23 cellular contexts compared by ENCODE assay signal in genomic region chr2:240411261-240412160, GRCh38. TPM values are rescaled to one million over a fixed set of nuclear protein-coding genes. Genes with fewer than 3 reads are reported as not detected.
DNase-seq lines count a peak whose midpoint lies in the region; ATAC-seq, FAIRE-seq and TF ChIP-seq lines count a peak whose summit lies in the region.
"Had no signal": no experiment of that assay in that cellular context is flagged by ENCODE, and none has a peak within 500 bp of the region (broad histone marks: within the 10 kb centered on the region; RNA-seq: fewer than 3 reads in every experiment).

No MANE protein-coding gene starts in this region.

- CTCF ChIA-PET in HepG2 (lab: Yijun Ruan, JAX; ENCODE audit: low intra/inter-chr PET ratio, low total read pairs), result no interaction called here

- 17% methylated on average over 21 of the region's 28 CpGs for whole genome bisulfite sequencing in HepG2 (ENCODE audit: low lambda C conversion rate)
- 76 to 90% (median 86%) methylated on average over 23 to 28 of the region's 28 CpGs for WGBS in spleen, 5 donors
- WGBS in testis, 2 donors, result 79 to 93% methylated on average over 18 to 28 of the region's 28 CpGs

- H3K4me3 ChIP-seq in BLaER1 (no peak overlapping the region), WERI-Rb-1 (ENCODE audit: low read depth, low read length) (no peak overlapping the region), HepG2 (replicated peaks in 1 of 3; ENCODE audit: insufficient read depth in 1 of 3, low read depth in 2 of 3, low read length in 3 of 3) (no peak overlapping the region), spleen (no peak overlapping the region), testis (no peak overlapping the region)
- H3K4me3 ChIP-seq: dorsolateral prefrontal cortex, MG63, prostate gland had no signal

- POLR2A ChIA-PET in HepG2 (lab: Yijun Ruan, JAX), result no interaction called here

- TF ChIP-seq POLR2A in HepG2 (IDR thresholded peaks at IDR 0.05; ENCODE audit: insufficient read depth in 1 of 2, low read depth in 2 of 2, low read length in 2 of 2) (no peak), spleen (IDR thresholded peaks at IDR 0.05) (no peak), testis (IDR thresholded peaks at IDR 0.05) (no peak)

- in situ Hi-C loops in HepG2 (cut with HindIII; ENCODE audit: extremely low pct_ligation_motif_present, low pct_unique_long_range_greater_than_20kb), result no loop called here

- ATAC-seq in HepG2 (peak; percentile 22; the same call in 2 of the 3 replicates), GM18858 (IDR thresholded peaks at IDR 0.05; ENCODE audit: unreplicated experiment) (no peak)
- ATAC-seq: activated CD4-positive, alpha-beta T cell treated with anti-CD3 and anti-CD28 coated beads for 36 hours; foreskin keratinocyte; naive thymus-derived CD8-positive, alpha-beta T cell; T-cell had no signal

- no peak for FAIRE-seq in HepG2 (lab: Jason Lieb, UNC)
- FAIRE-seq: GM18507, keratinocyte, TTC549 had no signal

- H3K4me2 ChIP-seq in BLaER1, result no peak overlapping the region
- H3K4me2 ChIP-seq in HepG2 (ENCODE audit: low read depth, low read length), result no peak overlapping the region

- no peak overlapping the region for H2AFZ ChIP-seq in HepG2 (ENCODE audit: low read length)

- no peaks in the 10 kb centered on the region for H3K9me3 ChIP-seq in BLaER1
- no peaks in the 10 kb centered on the region for H3K9me3 ChIP-seq in WERI-Rb-1 (ENCODE audit: severe bottlenecking)
- H3K9me3 ChIP-seq in HepG2 (ENCODE audit: low read length), result no peaks in the 10 kb centered on the region
- H3K9me3 ChIP-seq in spleen, result no peaks in the 10 kb centered on the region
- no peaks in the 10 kb centered on the region for H3K9me3 ChIP-seq in testis
- H3K9me3 ChIP-seq: MG63, prostate gland had no signal

- intact Hi-C loops in HepG2 (cut with micrococcal nuclease; ENCODE audit: unreplicated experiment) (loop anchor here (1.0 kb wide), 1 partner anchor 24 kb away; no protein-coding TSS in a partner anchor), spleen (cut with DNase I; ENCODE audit: low total_unique reads) (no loop called here), testis (cut with DNase I; ENCODE audit: low total_unique reads) (no loop called here)

- H3K4me1 ChIP-seq in BLaER1 (peaks cover 19% of the 10 kb centered on the region), HepG2 (ENCODE audit: insufficient read depth, low read length) (no peaks in the 10 kb centered on the region), spleen (no peaks in the 10 kb centered on the region), testis (no peaks in the 10 kb centered on the region)
- H3K4me1 ChIP-seq: foreskin keratinocyte, prostate gland had no signal

- H3K79me2 ChIP-seq in HepG2 (ENCODE audit: insufficient read depth, low read length), result no peaks in the 10 kb centered on the region

- H3K27me3 ChIP-seq in BLaER1 (no peaks in the 10 kb centered on the region), WERI-Rb-1 (ENCODE audit: insufficient read depth, low read depth, severe bottlenecking) (no peaks in the 10 kb centered on the region), HepG2 (ENCODE audit: control insufficient read depth in 1 of 2, insufficient read depth in 2 of 2, low read length in 2 of 2) (peaks cover 17 to 65% of the 10 kb centered on the region in 2 experiments; a peak in 4 of 5 replicates), spleen (replicated peaks in 1 of 7) (peaks cover 0 to 16% (median 0%) of the 10 kb centered on the region in 7 donors), testis (no peaks in the 10 kb centered on the region)
- H3K27me3 ChIP-seq: dorsolateral prefrontal cortex, MG63 had no signal

- TF ChIP-seq EP300 in HepG2 (IDR thresholded peaks at IDR 0.05; ENCODE audit: low read depth in 2 of 2, low read length in 2 of 2) (no peak), HepG2 (CRISPR knock-in tag; IDR thresholded peaks at IDR 0.05; ENCODE audit: borderline replicate concordance) (no peak)

- H4K20me1 ChIP-seq in BLaER1 (no peaks in the 10 kb centered on the region), HepG2 (ENCODE audit: insufficient read depth, low read length) (no peaks in the 10 kb centered on the region)

- no peak for TF ChIP-seq RAD21 in HepG2 (CRISPR knock-in tag; IDR thresholded peaks at IDR 0.05)

- peak overlapping the region; percentile 55; the same call in 1 of the 2 replicates for H3K27ac ChIP-seq in BLaER1
- H3K27ac ChIP-seq in WERI-Rb-1, result no peak overlapping the region
- H3K27ac ChIP-seq in HepG2 (ENCODE audit: extremely low read length, insufficient read depth, low read length), result no peak overlapping the region
- H3K27ac ChIP-seq in spleen, result no peak overlapping the region
- H3K27ac ChIP-seq in testis, result no peak overlapping the region
- H3K27ac ChIP-seq: dorsolateral prefrontal cortex, foreskin keratinocyte, prostate gland had no signal

- TF ChIP-seq CTCF in WERI-Rb-1 (IDR thresholded peaks at IDR 0.05; ENCODE audit: low read depth, low read length) (no peak), HepG2 (CRISPR knock-in tag; IDR thresholded peaks at IDR 0.05) (no peak), spleen (IDR thresholded peaks at IDR 0.05 in 8 of 11, conservative IDR thresholded peaks at IDR 0.05 in 3 of 11) (no peak), testis (IDR thresholded peaks at IDR 0.05) (no peak)

- no peaks in the 10 kb centered on the region for H3K36me3 ChIP-seq in BLaER1
- no peaks in the 10 kb centered on the region for H3K36me3 ChIP-seq in WERI-Rb-1
- no peaks in the 10 kb centered on the region for H3K36me3 ChIP-seq in HepG2 (replicated peaks in 1 of 2; ENCODE audit: control insufficient read depth in 1 of 2, insufficient read depth in 2 of 2, low read length in 2 of 2)
- H3K36me3 ChIP-seq in spleen, result no peaks in the 10 kb centered on the region
- H3K36me3 ChIP-seq in testis (ENCODE audit: low read depth, missing control alignments), result no peaks in the 10 kb centered on the region
- H3K36me3 ChIP-seq: MG63, prostate gland had no signal

- H3K9ac ChIP-seq in BLaER1 (no peak overlapping the region), HepG2 (ENCODE audit: insufficient read depth, low read depth, low read length) (no peak overlapping the region)

- no TSS peak for BruUV-seq in HepG2 (replicated peaks; lab: Mats Ljungman, UMichigan)

- DNase-seq in WERI-Rb-1 (peak; percentile 5), HepG2 (ENCODE audit: low spot score) (no peak), spleen (peak; percentile 57), testis (no peak), NCI-H146 (lab: John Stamatoyannopoulos, UW) (no peak), hypothalamus (lab: John Stamatoyannopoulos, UW) (no peak)
- DNase-seq: activated CD4-positive, alpha-beta T cell treated with anti-CD3 and anti-CD28 coated beads for 36 hours; activated naive CD4-positive, alpha-beta T cell; foreskin keratinocyte; mesenchymal stem cell; MG63; NCI-H1436 treated with DMSO at 0.1 percent for 48 hours; NCI-H748 treated with DMSO at 0.1 percent for 48 hours; stimulated activated CD4-positive, alpha-beta T cell treated with anti-CD3 and anti-CD28 coated beads, Interleukin-4, amount 100 ng/mL, for 24 hours had no signal

RNA-seq across cellular contexts. Expression of gene GPC1, which starts 24.0 kb away (rescaled TPM):
- total RNA-seq in HepG2 (2016; rRNA removed; fragmentation: Illumina TruSeq; extraction: Trizol), result 2.1 and 5.5 TPM in 2 replicates
- 0.91 and 1.6 TPM in 2 replicates for total RNA-seq in HepG2 (2016; cell fraction: cytosol; rRNA removed; fragmentation: Illumina TruSeq; extraction: Trizol; ENCODE audit: low read depth)
- 1.8 and 5.2 TPM in 2 replicates for total RNA-seq in HepG2 (2016; cell fraction: insoluble cytoplasmic fraction; rRNA removed; fragmentation: Illumina TruSeq; extraction: Trizol)
- 1.9 and 2.0 TPM in 2 replicates for total RNA-seq in HepG2 (2016; cell fraction: membrane; rRNA removed; fragmentation: Illumina TruSeq; extraction: Trizol)
- 5.4 and 7.0 TPM in 2 replicates for total RNA-seq in HepG2 (2016; cell fraction: nucleus; rRNA removed; fragmentation: Illumina TruSeq; extraction: Trizol)
- polyA plus RNA-seq in HepG2 (2011; rRNA removed), result 4.0 and 4.8 TPM in 2 replicates
- 2.4 and 5.8 TPM in 2 replicates for polyA plus RNA-seq in HepG2 (2011; cell fraction: cytosol; rRNA removed)
- polyA plus RNA-seq in HepG2 (2011; cell fraction: nucleus; rRNA removed), result 6.0 and 8.9 TPM in 2 replicates
- polyA plus RNA-seq in HepG2 (2012), result 1.1 and 2.2 TPM in 2 replicates
- 1.3 and 1.7 TPM in 2 replicates for polyA plus RNA-seq in HepG2 (2016; cell fraction: cytosol; fragmentation: Illumina TruSeq; extraction: Trizol; ENCODE audit: low read depth)
- polyA plus RNA-seq in HepG2 (2016; cell fraction: insoluble cytoplasmic fraction; fragmentation: Illumina TruSeq; extraction: Trizol; ENCODE audit: low read depth), result 3.2 and 3.7 TPM in 2 replicates
- 2.1 and 3.5 TPM in 2 replicates for polyA plus RNA-seq in HepG2 (2016; cell fraction: membrane; fragmentation: Illumina TruSeq; extraction: Trizol; ENCODE audit: low read depth)
- polyA plus RNA-seq in HepG2 (2016; cell fraction: nucleus; fragmentation: Illumina TruSeq; extraction: Trizol; ENCODE audit: insufficient read depth, low read depth), result 12.8 and 13.1 TPM in 2 replicates
- polyA minus RNA-seq in HepG2 (2011; rRNA and poly(A)+ RNA removed; ENCODE audit: low replicate concordance), result 9.2 and 40.8 TPM in 2 replicates
- polyA minus RNA-seq in HepG2 (2011; cell fraction: cytosol; rRNA and poly(A)+ RNA removed), result 7.8 and 8.3 TPM in 2 replicates
- 2.1 and 4.8 TPM in 2 replicates for polyA minus RNA-seq in HepG2 (2011; cell fraction: nucleus; rRNA and poly(A)+ RNA removed)
- 10 to 100 TPM in 5 of 7 donors, 1 to 10 TPM in 2; 7.9 to 25.0 (median 18.6) TPM for total RNA-seq in spleen
- polyA plus RNA-seq in spleen, result 10 to 100 TPM in 1 of 3 donors, 1 to 10 TPM in 2; 4.1 to 12.4 (median 9.1) TPM
- total RNA-seq in testis, result 100 to 1,000 TPM; 244 to 479 TPM
- 74.2 TPM for polyA plus RNA-seq in testis (ENCODE audit: insufficient read depth, low read depth, low replicate concordance)

Comparison
In these comparisons a context has a peak if more than half of its experiments do, and no peak if none do; other contexts are left out.
1. DNase-seq: peak in WERI-Rb-1 (single experiment) and spleen (single experiment); none in HepG2 (single experiment), testis (single experiment), NCI-H146 (single experiment) and hypothalamus (0 of 51).
2. RNA of gene GPC1, which starts 24.0 kb away (total RNA-seq): 244 to 479 TPM in testis; 7.9 to 25.0 TPM in spleen and 0.91 to 7.0 TPM in HepG2; every median in the first group is over 4 times any median in the second.